19 cellular contexts compared by ENCODE assay signal in genomic region chr11:33532720-33533119, GRCh38.
DNase-seq lines count a peak whose midpoint lies in the region; ATAC-seq and TF ChIP-seq lines count a peak whose summit lies in the region.
"Had no signal": no experiment of that assay in that cellular context is flagged by ENCODE, and none has a peak within 500 bp of the region (broad histone marks: within the 10 kb centered on the region; RNA-seq: fewer than 3 reads in every experiment).

No MANE protein-coding gene starts in this region.

- no peaks in the 10 kb centered on the region for H3K9me2 ChIP-seq in DOHH2 (replicated peaks; ENCODE audit: control insufficient read depth, low read length)

- H3K9me3 ChIP-seq in DOHH2 (ENCODE audit: control insufficient read depth, insufficient read depth, low read length) (no peaks in the 10 kb centered on the region), IMR-90 (ENCODE audit: control insufficient read depth, insufficient read depth, low read length) (peaks cover 5% of the 10 kb centered on the region)
- H3K9me3 ChIP-seq: MG63 had no signal

- H3F3A ChIP-seq in DOHH2 (ENCODE audit: control insufficient read depth, insufficient read depth): peaks cover 11% of the 10 kb centered on the region

- H3K4me1 ChIP-seq in DOHH2 (ENCODE audit: control insufficient read depth, low read length): peaks cover 57% of the 10 kb centered on the region
- H3K4me1 ChIP-seq in IMR-90 (ENCODE audit: control insufficient read depth, insufficient read depth, low read length): peaks cover 4% of the 10 kb centered on the region

- no peak for TF ChIP-seq POLR2A in IMR-90 (IDR thresholded peaks at IDR 0.05; ENCODE audit: low read depth, low read length)

- peaks cover 1% of the 10 kb centered on the region for H3K9me3 Mint-ChIP-seq in glutamatergic neuron (ENCODE audit: unreplicated experiment)
- peaks cover 11% of the 10 kb centered on the region for H3K9me3 Mint-ChIP-seq in progenitor cell of endocrine pancreas (ENCODE audit: low read depth)

- peaks cover 12% of the 10 kb centered on the region for H3K9me1 ChIP-seq in IMR-90 (ENCODE audit: insufficient read depth, low read length)

- H3K27me3 Mint-ChIP-seq in glutamatergic neuron (ENCODE audit: unreplicated experiment) (peaks cover 5% of the 10 kb centered on the region), progenitor cell of endocrine pancreas (peaks cover 7% of the 10 kb centered on the region)

- peaks cover 0 to 30% of the 10 kb centered on the region in 2 experiments; a peak in 3 of 4 replicates for H3K79me1 ChIP-seq in IMR-90 (ENCODE audit: low read depth in 1 of 2, low read length in 2 of 2)

- no peak overlapping the region for H2AK9ac ChIP-seq in IMR-90 (replicated peaks; ENCODE audit: low read depth, low read length, poor library complexity)

- dilution Hi-C loops in IMR-90 (cut with HindIII; ENCODE audit: low sequenced_read_pairs, unreplicated experiment): no loop called here

- POLR2A ChIA-PET in IMR-90 (lab: Charles Lee; ENCODE audit: unreplicated experiment): no interaction called here

- peak overlapping the region; percentile 7 for H3K4ac ChIP-seq in IMR-90 (ENCODE audit: low read depth, low read length)

- H4K20me1 ChIP-seq in DOHH2 (ENCODE audit: control insufficient read depth, insufficient read depth, low read depth, low read length): no peaks in the 10 kb centered on the region
- H4K20me1 ChIP-seq in IMR-90 (ENCODE audit: insufficient read depth, low read length): no peaks in the 10 kb centered on the region

- H3K36me3 ChIP-seq in DOHH2 (ENCODE audit: control insufficient read depth, low read length) (no peaks in the 10 kb centered on the region), IMR-90 (ENCODE audit: control insufficient read depth, insufficient read depth, low read length) (no peaks in the 10 kb centered on the region)
- H3K36me3 ChIP-seq: MG63 had no signal

- H2BK15ac ChIP-seq in IMR-90 (ENCODE audit: low read depth, low read length): peak overlapping the region; percentile 60; the same call in 1 of the 3 replicates

- H3K18ac ChIP-seq in IMR-90 (ENCODE audit: low read depth, low read length): no peak overlapping the region

- in situ Hi-C loops in IMR-90 (cut with MboI; ENCODE audit: low sequenced_read_pairs) (no loop called here), GM13976 (cut with MboI; ENCODE audit: low sequenced_read_pairs, unreplicated experiment) (no loop called here)

- no TSS peak for BruUV-seq in IMR-90 (replicated peaks; lab: Mats Ljungman, UMichigan)

- peak overlapping the region; percentile 29; the same call in 1 of the 2 replicates for H2AK5ac ChIP-seq in IMR-90 (ENCODE audit: low read depth, low read length)

- no peak for TF ChIP-seq RAD21 in IMR-90 (IDR thresholded peaks at IDR 0.05; ENCODE audit: low read length)

- H3K27ac Mint-ChIP-seq in glutamatergic neuron (ENCODE audit: unreplicated experiment): no peak overlapping the region
- peak overlapping the region; percentile 0 for H3K27ac Mint-ChIP-seq in progenitor cell of endocrine pancreas

- ATAC-seq in IMR-90 (ENCODE audit: low read depth): no peak

- H2BK20ac ChIP-seq in IMR-90 (ENCODE audit: low read depth, low read length): peak overlapping the region; percentile 31; the same call in 1 of the 2 replicates

- H3K4me3 ChIP-seq in DOHH2 (ENCODE audit: low read length) (peak overlapping the region; percentile 54), IMR-90 (ENCODE audit: insufficient read depth, low read depth, low read length) (no peak overlapping the region)
- H3K4me3 ChIP-seq: MG63 had no signal

- no peaks in the 10 kb centered on the region for H3K27me3 ChIP-seq in DOHH2 (ENCODE audit: control insufficient read depth, low read length)
- H3K27me3 ChIP-seq in IMR-90 (ENCODE audit: control insufficient read depth, insufficient read depth, low read length): no peaks in the 10 kb centered on the region
- H3K27me3 ChIP-seq: MG63 had no signal

- peak overlapping the region; percentile 38 for H2AFZ ChIP-seq in IMR-90 (replicated peaks; ENCODE audit: low read length, poor library complexity)

- H3K4me3 Mint-ChIP-seq in glutamatergic neuron (ENCODE audit: unreplicated experiment) (peak overlapping the region; percentile 1), progenitor cell of endocrine pancreas (ENCODE audit: low read depth) (no peak overlapping the region)

- H3K36me3 Mint-ChIP-seq in glutamatergic neuron (ENCODE audit: unreplicated experiment) (peaks cover 6% of the 10 kb centered on the region), progenitor cell of endocrine pancreas (ENCODE audit: insufficient read depth) (peaks cover 1% of the 10 kb centered on the region)

- peaks cover 31% of the 10 kb centered on the region for H3K79me2 ChIP-seq in DOHH2 (ENCODE audit: control insufficient read depth, low read length)

- H4K91ac ChIP-seq in IMR-90 (ENCODE audit: insufficient read depth, low read depth, low read length): no peak overlapping the region

- peaks cover 11% of the 10 kb centered on the region for H3K4me1 Mint-ChIP-seq in glutamatergic neuron (ENCODE audit: low read depth, unreplicated experiment)
- peaks cover 5% of the 10 kb centered on the region for H3K4me1 Mint-ChIP-seq in progenitor cell of endocrine pancreas (ENCODE audit: low read depth)

- H3K14ac ChIP-seq in IMR-90 (replicated peaks; ENCODE audit: low read depth, low read length): peak overlapping the region; percentile 57; the same call in 1 of the 2 replicates

- H2BK120ac ChIP-seq in IMR-90 (ENCODE audit: low read depth, low read length): peak overlapping the region; percentile 3; the same call in 1 of the 2 replicates

- no peak overlapping the region for H3K9ac ChIP-seq in IMR-90 (ENCODE audit: low read depth, low read length)

- DNase-seq in IMR-90 (no peak), glutamatergic neuron (no peak), progenitor cell of endocrine pancreas (ENCODE audit: low spot score, unreplicated experiment) (no peak), GM13976 (ENCODE audit: low spot score) (no peak), amniotic stem cell (lab: John Stamatoyannopoulos, UW) (no peak), NCI-H1105 (lab: John Stamatoyannopoulos, UW) (no peak)
- DNase-seq: ACHN; DND-41; HCEC 1CT; Kasumi-1; MG63; NCI-H1048; NCI-H1436 treated with DMSO at 0.1 percent for 48 hours; NCI-H2029 treated with DMSO at 0.1 percent for 48 hours; NCI-H446 treated with DMSO at 0.1 percent for 48 hours; NK-92 treated with Interleukin-12 subunit alpha and Interleukin-12 subunit beta, amount 100 ng/mL, for 24 hours; SHP77 treated with DMSO at 0.1 percent for 48 hours had no signal

- CTCF ChIA-PET in IMR-90 (lab: Yijun Ruan, JAX): no interaction called here

- H4K5ac ChIP-seq in IMR-90 (ENCODE audit: low read depth, low read length): no peak overlapping the region

- H3K27ac ChIP-seq in DOHH2 (ENCODE audit: low read depth, low read length) (peak overlapping the region; percentile 86), IMR-90 (ENCODE audit: insufficient read depth, low read length) (no peak overlapping the region)
- H3K27ac ChIP-seq: C4-2B had no signal

- peak overlapping the region in 1 of 2 experiments; percentile 32; a peak in 1 of 4 replicates for H4K8ac ChIP-seq in IMR-90 (ENCODE audit: low read depth in 2 of 2, low read length in 2 of 2)

- H2BK5ac ChIP-seq in IMR-90 (ENCODE audit: low read depth, low read length, poor library complexity, severe bottlenecking): no peak overlapping the region

- peak overlapping the region; percentile 13; the same call in 1 of the 2 replicates for H3K23ac ChIP-seq in IMR-90 (ENCODE audit: low read depth, low read length)

- peak overlapping the region; percentile 64 for H3K4me2 ChIP-seq in DOHH2 (ENCODE audit: low read length)
- no peak overlapping the region for H3K4me2 ChIP-seq in IMR-90 (ENCODE audit: low read depth, low read length)

- no CpG with 5 or more reads among the region's 2 CpGs for WGBS in IMR-90 (ENCODE audit: extremely low coverage in 2 of 2, insufficient read length in 1 of 2), 2 experiments

- H3K56ac ChIP-seq in IMR-90 (ENCODE audit: extremely low read depth, insufficient read depth, low read length): no peak overlapping the region

- intact Hi-C loops in IMR-90 (cut with micrococcal nuclease): loop anchor here (5.0 kb wide), 2 partner anchors 80 to 150 kb away; no protein-coding TSS in a partner anchor

- TF ChIP-seq CTCF in DOHH2 (IDR thresholded peaks at IDR 0.05; ENCODE audit: low read depth, low read length, poor library complexity, severe bottlenecking) (no peak), IMR-90 (conservative IDR thresholded peaks at IDR 0.05; ENCODE audit: low read depth, low read length) (no peak), glutamatergic neuron (IDR thresholded peaks at IDR 0.05; ENCODE audit: partially characterized antibody, unreplicated experiment) (no peak), progenitor cell of endocrine pancreas (IDR thresholded peaks at IDR 0.05; ENCODE audit: unreplicated experiment) (no peak), GM13976 (IDR thresholded peaks at IDR 0.05; ENCODE audit: borderline replicate concordance, control extremely low read depth, extremely low read depth, insufficient read depth, missing control alignments) (no peak)

TF ChIP-seq in IMR-90, 13 proteins besides CTCF, POLR2A, EP300 and RAD21 (continues in another document):
- TF ChIP-seq CEBPB (IDR thresholded peaks at IDR 0.05; ENCODE audit: low read depth, low read length) (no peak), RFX5 (IDR thresholded peaks at IDR 0.05; ENCODE audit: low read depth, low read length) (no peak), MAZ (IDR thresholded peaks at IDR 0.05; ENCODE audit: borderline replicate concordance, low read depth, low read length) (no peak), MAFK (IDR thresholded peaks at IDR 0.05; ENCODE audit: low read depth, low read length) (no peak), MXI1 (IDR thresholded peaks at IDR 0.05; ENCODE audit: borderline replicate concordance, low read depth, low read length) (no peak), FOS (IDR thresholded peaks at IDR 0.05; ENCODE audit: low read depth, low read length) (no peak), USF2 (IDR thresholded peaks at IDR 0.05; ENCODE audit: low read depth, low read length) (no peak)
